19 cellular contexts compared by ENCODE assay signal in genomic region chr3:51773529-51773928, GRCh38. TPM values are rescaled to one million over a fixed set of nuclear protein-coding genes. Genes with fewer than 3 reads are reported as not detected.
A peak's percentile ranks its signal among the peaks of the same experiment; 100 is the strongest.
DNase-seq lines count a peak whose midpoint lies in the region; TF ChIP-seq lines count a peak whose summit lies in the region.
"Had no signal": no experiment of that assay in that cellular context is flagged by ENCODE, and none has a peak within 500 bp of the region (broad histone marks: within the 10 kb centered on the region; RNA-seq: fewer than 3 reads in every experiment).

No MANE protein-coding gene starts in this region.

- TF ChIP-seq CTCF in astrocyte of the spinal cord (IDR thresholded peaks at IDR 0.05; ENCODE audit: low read depth, low read length) (no peak), left ventricle myocardium inferior (IDR thresholded peaks at IDR 0.05; ENCODE audit: borderline replicate concordance) (no peak), tibial artery (IDR thresholded peaks at IDR 0.05) (no peak), GM13976 (IDR thresholded peaks at IDR 0.05; ENCODE audit: borderline replicate concordance, control extremely low read depth, extremely low read depth, insufficient read depth, missing control alignments) (no peak)

- H3K4me3 ChIP-seq in astrocyte of the spinal cord (ENCODE audit: low read depth, low read length): no peak overlapping the region
- H3K4me3 ChIP-seq in left ventricle myocardium inferior: no peak overlapping the region
- H3K4me3 ChIP-seq in tibial artery: no peak overlapping the region
- H3K4me3 ChIP-seq: MG63 had no signal

- H3K36me3 ChIP-seq in left ventricle myocardium inferior: no peaks in the 10 kb centered on the region
- H3K36me3 ChIP-seq in tibial artery: no peaks in the 10 kb centered on the region
- H3K36me3 ChIP-seq: MG63 had no signal

- DNase-seq in NCI-H1694 (lab: John Stamatoyannopoulos, UW) (peak; percentile 1), NCI-H1694 treated with DMSO at 0.1 percent for 48 hours (lab: John Stamatoyannopoulos, UW) (no peak), NCI-H2171 (lab: John Stamatoyannopoulos, UW) (peak; percentile 21), astrocyte of the spinal cord (ENCODE audit: low read depth, low spot score) (peak; percentile 1), left kidney (ENCODE audit: low read depth, low spot score) (peak; percentile 41), left ventricle myocardium inferior (no peak), tibial artery (no peak), GM13976 (ENCODE audit: low spot score) (no peak)
- DNase-seq: COR-L47, DMS79 treated with DMSO at 0.1 percent for 48 hours, GOT3, MG63, NCI-H2081 treated with DMSO at 0.1 percent for 48 hours, NCI-H446 treated with DMSO at 0.1 percent for 48 hours, SK-N-SH had no signal

- H3K27me3 ChIP-seq in left ventricle myocardium inferior (ENCODE audit: low read depth): peaks cover 25% of the 10 kb centered on the region
- peaks cover 0 to 6% of the 10 kb centered on the region in 2 donors for H3K27me3 ChIP-seq in tibial artery
- H3K27me3 ChIP-seq: MG63 had no signal

- H3K27ac ChIP-seq in left ventricle myocardium inferior (replicated peaks) (no peak overlapping the region), tibial artery (no peak overlapping the region)
- H3K27ac ChIP-seq: KMS-11 had no signal

- H3K9me3 ChIP-seq in left ventricle myocardium inferior (replicated peaks) (no peaks in the 10 kb centered on the region), tibial artery (no peaks in the 10 kb centered on the region)
- H3K9me3 ChIP-seq: MG63, SK-N-SH had no signal

- in situ Hi-C loops in astrocyte of the spinal cord (cut with HindIII; ENCODE audit: low sequenced_read_pairs) (no loop called here), GM13976 (cut with MboI; ENCODE audit: low sequenced_read_pairs, unreplicated experiment) (no loop called here)

- H3K4me1 ChIP-seq in left ventricle myocardium inferior (peaks cover 8% of the 10 kb centered on the region), tibial artery (no peaks in the 10 kb centered on the region)

- intact Hi-C loops in left ventricle myocardium inferior (cut with micrococcal nuclease) (no loop called here), tibial artery (cut with DNase I; ENCODE audit: low total_unique reads) (no loop called here)

RNA-seq across cellular contexts. Expression of gene IQCF6, which starts 5.5 kb away (rescaled TPM):
- total RNA-seq in left ventricle myocardium inferior: not detected
- total RNA-seq: A673; Right ventricle myocardium inferior; T-helper 1 cell treated with Interleukin-12 subunit alpha and Interleukin-12 subunit beta and Interleukin-4 antibody, amounts not matched to agents 30 ng/mL and 1 ng/mL, for 36 hours had no signal

Comparison
In these comparisons a context has a peak if more than half of its experiments do, and no peak if none do; other contexts are left out.
1. DNase-seq: peak in NCI-H1694 (single experiment), NCI-H2171 (single experiment), astrocyte of the spinal cord (single experiment) and left kidney (single experiment); none in NCI-H1694 treated with DMSO at 0.1 percent for 48 hours (single experiment), left ventricle myocardium inferior (single experiment), tibial artery (0 of 2) and GM13976 (single experiment).